ENCODE assay signal across 9 cellular contexts in the genomic region with DNA sequence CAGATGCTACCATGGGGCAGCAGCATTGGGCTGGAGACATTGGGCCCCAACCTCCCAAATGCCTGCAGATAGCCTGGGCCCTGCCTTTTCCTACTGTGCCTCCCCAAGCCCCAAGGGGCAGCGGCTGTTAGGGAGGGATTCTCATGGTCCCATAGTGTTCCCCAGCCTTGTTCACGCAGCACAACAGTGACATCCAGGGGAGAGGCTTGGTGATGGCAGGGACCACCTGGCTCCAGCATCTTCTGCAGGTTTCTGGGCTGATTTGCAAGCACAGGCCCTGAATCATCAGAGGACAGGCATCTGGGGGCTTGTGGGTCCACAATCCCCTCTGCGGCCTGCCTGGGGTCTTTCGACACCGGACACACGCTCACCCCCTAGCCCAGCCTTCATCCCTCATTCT.
DNase-seq lines count a peak whose midpoint lies in the region; ATAC-seq and TF ChIP-seq lines count a peak whose summit lies in the region.
"Had no signal": no experiment of that assay in that cellular context is flagged by ENCODE, and none has a peak within 500 bp of the region (broad histone marks: within the 10 kb centered on the region; RNA-seq: fewer than 3 reads in every experiment).

No MANE protein-coding gene starts in this region.

- H3K4me3 ChIP-seq in choroid plexus epithelial cell (ENCODE audit: low read depth, low read length) = no peak overlapping the region
- H3K4me3 ChIP-seq: thoracic aorta had no signal

- H3K36me3 Mint-ChIP-seq in nephron progenitor cell (ENCODE audit: low read depth) = no peaks in the 10 kb centered on the region
- no peaks in the 10 kb centered on the region for H3K36me3 Mint-ChIP-seq in activated T-helper 17 cell treated with anti-CD3 and anti-CD28 coated beads, Interleukin-2, amount 50 U/mL, for 72 hours (ENCODE audit: low read depth)

- H3K27ac Mint-ChIP-seq in nephron progenitor cell = no peak overlapping the region
- H3K27ac Mint-ChIP-seq in activated T-helper 17 cell treated with anti-CD3 and anti-CD28 coated beads, Interleukin-2, amount 50 U/mL, for 72 hours = no peak overlapping the region

- ATAC-seq in activated T-helper 17 cell treated with anti-CD3 and anti-CD28 coated beads, Interleukin-2, amount 50 U/mL, for 72 hours (replicated peaks) = no peak

- TF ChIP-seq CTCF in GM10266 (IDR thresholded peaks at IDR 0.05; ENCODE audit: control insufficient read depth, insufficient read depth, low read depth, missing control alignments) = peak; percentile 8
- peak; percentile 25 for TF ChIP-seq CTCF in choroid plexus epithelial cell (conservative IDR thresholded peaks at IDR 0.05; ENCODE audit: low read depth, low read length)
- TF ChIP-seq CTCF in nephron progenitor cell (IDR thresholded peaks at IDR 0.05) = peak; percentile 55

- DNase-seq in GM10266 (ENCODE audit: extremely low spot score) (no peak), choroid plexus epithelial cell (ENCODE audit: low read depth) (peak; percentile 5), nephron progenitor cell (peak; percentile 47), SIG-M5 treated with dmso at 0.1 percent for 504 hours (lab: John Stamatoyannopoulos, UW; ENCODE audit: unreplicated experiment) (no peak), MV-4-11 (lab: John Stamatoyannopoulos, UW) (no peak)
- DNase-seq: activated CD4-positive, alpha-beta T cell treated with anti-CD3 and anti-CD28 coated beads, Interleukin-2, amount 50 U/mL, for 1 hour had no signal

- H3K4me1 Mint-ChIP-seq in nephron progenitor cell = peaks cover 60% of the 10 kb centered on the region
- no peaks in the 10 kb centered on the region for H3K4me1 Mint-ChIP-seq in activated T-helper 17 cell treated with anti-CD3 and anti-CD28 coated beads, Interleukin-2, amount 50 U/mL, for 72 hours

- TF ChIP-seq EP300 in Ishikawa (IDR thresholded peaks at IDR 0.05; ENCODE audit: borderline replicate concordance) = no peak

- H3K4me3 Mint-ChIP-seq in nephron progenitor cell = no peak overlapping the region
- H3K4me3 Mint-ChIP-seq in activated T-helper 17 cell treated with anti-CD3 and anti-CD28 coated beads, Interleukin-2, amount 50 U/mL, for 72 hours = no peak overlapping the region

- peak; percentile 38 for TF ChIP-seq RAD21 in Ishikawa (IDR thresholded peaks at IDR 0.05; ENCODE audit: low read depth)

- H3K27me3 Mint-ChIP-seq in nephron progenitor cell (ENCODE audit: low read depth, poor library complexity) = peaks cover 3% of the 10 kb centered on the region
- no peaks in the 10 kb centered on the region for H3K27me3 Mint-ChIP-seq in activated T-helper 17 cell treated with anti-CD3 and anti-CD28 coated beads, Interleukin-2, amount 50 U/mL, for 72 hours

- no peaks in the 10 kb centered on the region for H3K9me3 Mint-ChIP-seq in nephron progenitor cell
- no peaks in the 10 kb centered on the region for H3K9me3 Mint-ChIP-seq in activated T-helper 17 cell treated with anti-CD3 and anti-CD28 coated beads, Interleukin-2, amount 50 U/mL, for 72 hours

TF ChIP-seq in Ishikawa, 13 proteins besides CTCF, POLR2A, EP300 and RAD21:
- TF ChIP-seq YY1 (IDR thresholded peaks at IDR 0.05; ENCODE audit: low read depth) (no peak), TCF12 (IDR thresholded peaks at IDR 0.05; ENCODE audit: low read depth) (no peak), NFIC (IDR thresholded peaks at IDR 0.05) (no peak), EGR1 (IDR thresholded peaks at IDR 0.05) (no peak), TAF1 (IDR thresholded peaks at IDR 0.05; ENCODE audit: low read depth) (no peak), CEBPB (IDR thresholded peaks at IDR 0.05) (no peak), ZBTB7A (IDR thresholded peaks at IDR 0.05; ENCODE audit: low read depth) (no peak), FOXM1 (IDR thresholded peaks at IDR 0.05; ENCODE audit: borderline replicate concordance, low read depth) (no peak), CREB1 (IDR thresholded peaks at IDR 0.05; ENCODE audit: low read depth) (no peak), TEAD4 (IDR thresholded peaks at IDR 0.05) (no peak)
- TF ChIP-seq, protein P1, sequence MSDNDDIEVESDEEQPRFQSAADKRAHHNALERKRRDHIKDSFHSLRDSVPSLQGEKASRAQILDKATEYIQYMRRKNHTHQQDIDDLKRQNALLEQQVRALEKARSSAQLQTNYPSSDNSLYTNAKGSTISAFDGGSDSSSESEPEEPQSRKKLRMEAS (IDR thresholded peaks at IDR 0.05) = no peak
- TF ChIP-seq, protein P2, sequence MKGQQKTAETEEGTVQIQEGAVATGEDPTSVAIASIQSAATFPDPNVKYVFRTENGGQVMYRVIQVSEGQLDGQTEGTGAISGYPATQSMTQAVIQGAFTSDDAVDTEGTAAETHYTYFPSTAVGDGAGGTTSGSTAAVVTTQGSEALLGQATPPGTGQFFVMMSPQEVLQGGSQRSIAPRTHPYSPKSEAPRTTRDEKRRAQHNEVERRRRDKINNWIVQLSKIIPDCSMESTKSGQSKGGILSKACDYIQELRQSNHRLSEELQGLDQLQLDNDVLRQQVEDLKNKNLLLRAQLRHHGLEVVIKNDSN (IDR thresholded peaks at IDR 0.05) = no peak
- TF ChIP-seq, protein P3, sequence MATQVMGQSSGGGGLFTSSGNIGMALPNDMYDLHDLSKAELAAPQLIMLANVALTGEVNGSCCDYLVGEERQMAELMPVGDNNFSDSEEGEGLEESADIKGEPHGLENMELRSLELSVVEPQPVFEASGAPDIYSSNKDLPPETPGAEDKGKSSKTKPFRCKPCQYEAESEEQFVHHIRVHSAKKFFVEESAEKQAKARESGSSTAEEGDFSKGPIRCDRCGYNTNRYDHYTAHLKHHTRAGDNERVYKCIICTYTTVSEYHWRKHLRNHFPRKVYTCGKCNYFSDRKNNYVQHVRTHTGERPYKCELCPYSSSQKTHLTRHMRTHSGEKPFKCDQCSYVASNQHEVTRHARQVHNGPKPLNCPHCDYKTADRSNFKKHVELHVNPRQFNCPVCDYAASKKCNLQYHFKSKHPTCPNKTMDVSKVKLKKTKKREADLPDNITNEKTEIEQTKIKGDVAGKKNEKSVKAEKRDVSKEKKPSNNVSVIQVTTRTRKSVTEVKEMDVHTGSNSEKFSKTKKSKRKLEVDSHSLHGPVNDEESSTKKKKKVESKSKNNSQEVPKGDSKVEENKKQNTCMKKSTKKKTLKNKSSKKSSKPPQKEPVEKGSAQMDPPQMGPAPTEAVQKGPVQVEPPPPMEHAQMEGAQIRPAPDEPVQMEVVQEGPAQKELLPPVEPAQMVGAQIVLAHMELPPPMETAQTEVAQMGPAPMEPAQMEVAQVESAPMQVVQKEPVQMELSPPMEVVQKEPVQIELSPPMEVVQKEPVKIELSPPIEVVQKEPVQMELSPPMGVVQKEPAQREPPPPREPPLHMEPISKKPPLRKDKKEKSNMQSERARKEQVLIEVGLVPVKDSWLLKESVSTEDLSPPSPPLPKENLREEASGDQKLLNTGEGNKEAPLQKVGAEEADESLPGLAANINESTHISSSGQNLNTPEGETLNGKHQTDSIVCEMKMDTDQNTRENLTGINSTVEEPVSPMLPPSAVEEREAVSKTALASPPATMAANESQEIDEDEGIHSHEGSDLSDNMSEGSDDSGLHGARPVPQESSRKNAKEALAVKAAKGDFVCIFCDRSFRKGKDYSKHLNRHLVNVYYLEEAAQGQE (IDR thresholded peaks at IDR 0.05; ENCODE audit: low read depth) = no peak

Comparison
In these comparisons a context has a peak if more than half of its experiments do, and no peak if none do; other contexts are left out.
1. DNase-seq: peak in choroid plexus epithelial cell (single experiment) and nephron progenitor cell (single experiment); none in GM10266 (single experiment), SIG-M5 treated with dmso at 0.1 percent for 504 hours (single experiment) and MV-4-11 (single experiment).
2. Peak in every context shown above with its lines, with median percentiles within 50 percentile points of each other: CTCF ChIP-seq.